In genomic region chr3:195954052-195954751, GRCh38 we compare ENCODE assay signal across 8 cellular contexts. TPM values are rescaled to one million over a fixed set of nuclear protein-coding genes. Genes with fewer than 3 reads are reported as not detected.
DNase-seq lines count a peak whose midpoint lies in the region; ATAC-seq, FAIRE-seq and TF ChIP-seq lines count a peak whose summit lies in the region.
"Not testable (repeated sequence)": the region's sequence is repeated elsewhere in the genome, so short reads cannot be mapped to it uniquely, and the experiment has no call there.

No MANE protein-coding gene starts in this region.

- not testable (repeated sequence) for H3K27ac Mint-ChIP-seq in WTC11
- H3K27ac Mint-ChIP-seq in osteocyte (ENCODE audit: unreplicated experiment) = peak overlapping the region; percentile 44

- POLR2A ChIA-PET in WTC11 (lab: Charles Lee) = not testable (repeated sequence)
- POLR2A ChIA-PET in GM12878 (lab: Charles Lee) = interaction anchor here (1.2 kb wide), 1 partner anchor 47 kb away, joined by 4 read pairs; no protein-coding TSS in a partner anchor

- not testable (repeated sequence) for H3K27ac ChIP-seq in GM12878 (ENCODE audit: control insufficient read depth, insufficient read depth)
- peak overlapping the region; percentile 50 for H3K27ac ChIP-seq in left ventricle myocardium inferior (replicated peaks)

- intact Hi-C loops in GM12878 (cut with micrococcal nuclease; ENCODE audit: unreplicated experiment); left ventricle myocardium inferior (cut with micrococcal nuclease): not testable (repeated sequence)

- H3K9ac ChIP-seq in GM12878 (ENCODE audit: control insufficient read depth, insufficient read depth, low read length) = peak overlapping the region; percentile 44; the same call in 1 of the 2 replicates

- H3K27me3 ChIP-seq in GM12878 (replicated peaks in 1 of 2; ENCODE audit: control insufficient read depth in 2 of 2, insufficient read depth in 2 of 2, low read length in 1 of 2); left ventricle myocardium inferior (ENCODE audit: low read depth): not testable (repeated sequence)

- H3K4me1 Mint-ChIP-seq in WTC11 = not testable (repeated sequence)
- peaks cover 10% of the 10 kb centered on the region for H3K4me1 Mint-ChIP-seq in osteocyte (ENCODE audit: unreplicated experiment)

- H3K4me3 ChIP-seq in GM12878 (peak overlapping the region; percentile 65; the same call in 1 of the 2 replicates), left ventricle myocardium inferior (peak overlapping the region; percentile 65)

- RAD21 ChIA-PET in GM12878 (lab: Charles Lee; ENCODE audit: unreplicated experiment) = not testable (repeated sequence)

- peak overlapping the region; percentile 58 for H2AFZ ChIP-seq in GM12878 (ENCODE audit: control insufficient read depth, low read depth, low read length)

- H4K20me1 ChIP-seq in GM12878 (ENCODE audit: control insufficient read depth, insufficient read depth) = not testable (repeated sequence)

- TF ChIP-seq POLR2A in GM12878 (IDR thresholded peaks at IDR 0.05; ENCODE audit: low read depth, low read length) = peak; percentile 69

- not testable (repeated sequence) for TF ChIP-seq CTCF in WTC11 (IDR thresholded peaks at IDR 0.05); GM12878 (IDR thresholded peaks at IDR 0.05 in 2 of 3, conservative IDR thresholded peaks at IDR 0.05 in 1 of 3; ENCODE audit: control insufficient read depth in 2 of 3, extremely low read depth in 1 of 3, insufficient read depth in 1 of 3, low read depth in 3 of 3, low read length in 3 of 3); left ventricle myocardium inferior (IDR thresholded peaks at IDR 0.05; ENCODE audit: borderline replicate concordance); osteocyte (IDR thresholded peaks at IDR 0.05)

- not testable (repeated sequence) for H3K4me1 ChIP-seq in GM12878 (ENCODE audit: control insufficient read depth, insufficient read depth, low read length); left ventricle myocardium inferior

- CTCF ChIA-PET in WTC11 (lab: Charles Lee); GM12878 (lab: Yijun Ruan, JAX): not testable (repeated sequence)

- TF ChIP-seq EP300 in GM12878 (IDR thresholded peaks at IDR 0.05; ENCODE audit: borderline replicate concordance in 1 of 2, control insufficient read depth in 1 of 2, low read depth in 2 of 2, low read length in 2 of 2) = not testable (repeated sequence)

- H3K36me3 ChIP-seq in GM12878 (ENCODE audit: control insufficient read depth in 2 of 2, insufficient read depth in 2 of 2, low read length in 1 of 2); left ventricle myocardium inferior: not testable (repeated sequence)

- H3K79me2 ChIP-seq in GM12878 (ENCODE audit: control insufficient read depth, insufficient read depth, low read length) = not testable (repeated sequence)

- TF ChIP-seq RAD21 in GM12878 (IDR thresholded peaks at IDR 0.05; ENCODE audit: insufficient read depth, low read depth, low read length) = not testable (repeated sequence)

- SMC1A ChIA-PET in GM12878 (lab: Charles Lee; ENCODE audit: uncharacterized antibody, unreplicated experiment) = not testable (repeated sequence)

- not testable (repeated sequence) for BruUV-seq in GM12878 (replicated peaks; lab: Mats Ljungman, UMichigan)

- ATAC-seq in GM21619 (IDR thresholded peaks at IDR 0.05; ENCODE audit: unreplicated experiment) = peak; percentile 99
- peak; percentile 77 for ATAC-seq in HG03575 (IDR thresholded peaks at IDR 0.05; ENCODE audit: extremely low read depth, insufficient number of reproducible peaks, low FRiP score, unreplicated experiment)
- peak; percentile 75 for ATAC-seq in WTC11
- ATAC-seq in GM12878 = peak; percentile 97
- ATAC-seq in stimulated activated naive CD8-positive, alpha-beta T cell treated with anti-CD3 and anti-CD28 coated beads, Interleukin-15, Interleukin-2, amounts not matched to agents 100 U/mL and 50 U/mL, for 24 hours = peak; percentile 91

- H3K9me3 ChIP-seq in GM12878 (replicated peaks; ENCODE audit: control insufficient read depth, insufficient read depth, low read length); left ventricle myocardium inferior (replicated peaks): not testable (repeated sequence)

- peak overlapping the region; percentile 56 for H3K4me3 Mint-ChIP-seq in WTC11
- H3K4me3 Mint-ChIP-seq in osteocyte (ENCODE audit: unreplicated experiment) = peak overlapping the region; percentile 80

- H3K4me2 ChIP-seq in GM12878 (ENCODE audit: control insufficient read depth, insufficient read depth) = 0 out of 2 replicates have a peak overlapping the region, but pooled peaks have one; percentile 9

- not testable (repeated sequence) for H3K36me3 Mint-ChIP-seq in WTC11; osteocyte (ENCODE audit: unreplicated experiment)

- not testable (repeated sequence) for FAIRE-seq in GM12878 (lab: Jason Lieb, UNC)

- in situ Hi-C loops in GM12878 (cut with MboI) = not testable (repeated sequence)

- WGBS in GM12878 (ENCODE audit: insufficient coverage, insufficient replicate concordance, low lambda C conversion rate, missing lambda C conversion rate) = under 1% methylated on average over 29 of the region's 84 CpGs

- not testable (repeated sequence) for H3K9me3 Mint-ChIP-seq in WTC11; osteocyte (ENCODE audit: unreplicated experiment)

- H3K27me3 Mint-ChIP-seq in WTC11 (ENCODE audit: low read depth); osteocyte (ENCODE audit: unreplicated experiment): not testable (repeated sequence)

- peak; percentile 14 for DNase-seq in GM04504 (ENCODE audit: low read depth)
- DNase-seq in WTC11 (ENCODE audit: low spot score) = not testable (repeated sequence)
- DNase-seq in GM12878 (ENCODE audit: low read depth, low spot score) = peak; percentile 47
- DNase-seq in left ventricle myocardium inferior = peak; percentile 85
- peak; percentile 86 for DNase-seq in osteocyte (ENCODE audit: extremely low spot score, unreplicated experiment)
- peak; percentile 86 for DNase-seq in stimulated activated naive CD8-positive, alpha-beta T cell treated with anti-CD3 and anti-CD28 coated beads, Interleukin-15, Interleukin-2, amounts not matched to agents 100 U/mL and 50 U/mL, for 24 hours

TF ChIP-seq in GM12878, 131 proteins besides CTCF, POLR2A, EP300 and RAD21 (continues in another document):
- TF ChIP-seq, protein P1, sequence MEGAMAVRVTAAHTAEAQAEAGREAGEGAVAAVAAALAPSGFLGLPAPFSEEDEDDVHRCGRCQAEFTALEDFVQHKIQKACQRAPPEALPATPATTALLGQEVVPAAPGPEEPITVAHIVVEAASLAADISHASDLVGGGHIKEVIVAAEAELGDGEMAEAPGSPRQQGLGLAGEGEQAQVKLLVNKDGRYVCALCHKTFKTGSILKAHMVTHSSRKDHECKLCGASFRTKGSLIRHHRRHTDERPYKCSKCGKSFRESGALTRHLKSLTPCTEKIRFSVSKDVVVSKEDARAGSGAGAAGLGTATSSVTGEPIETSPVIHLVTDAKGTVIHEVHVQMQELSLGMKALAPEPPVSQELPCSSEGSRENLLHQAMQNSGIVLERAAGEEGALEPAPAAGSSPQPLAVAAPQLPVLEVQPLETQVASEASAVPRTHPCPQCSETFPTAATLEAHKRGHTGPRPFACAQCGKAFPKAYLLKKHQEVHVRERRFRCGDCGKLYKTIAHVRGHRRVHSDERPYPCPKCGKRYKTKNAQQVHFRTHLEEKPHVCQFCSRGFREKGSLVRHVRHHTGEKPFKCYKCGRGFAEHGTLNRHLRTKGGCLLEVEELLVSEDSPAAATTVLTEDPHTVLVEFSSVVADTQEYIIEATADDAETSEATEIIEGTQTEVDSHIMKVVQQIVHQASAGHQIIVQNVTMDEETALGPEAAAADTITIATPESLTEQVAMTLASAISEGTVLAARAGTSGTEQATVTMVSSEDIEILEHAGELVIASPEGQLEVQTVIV (IDR thresholded peaks at IDR 0.05; ENCODE audit: borderline replicate concordance, partially characterized antibody) = peak; percentile 49
- TF ChIP-seq BHLHE40 (IDR thresholded peaks at IDR 0.05; ENCODE audit: borderline replicate concordance in 1 of 2, low read depth in 2 of 2, low read length in 1 of 2) = peak; percentile 31 to 93; a peak in 3 of 4 replicates
- TF ChIP-seq BACH1 (IDR thresholded peaks at IDR 0.05; ENCODE audit: borderline replicate concordance) = peak; percentile 71; the same call in 1 of the 2 replicates
- TF ChIP-seq POLR2AphosphoS5 (IDR thresholded peaks at IDR 0.05; ENCODE audit: low read length) = peak; percentile 49; the same call in 1 of the 2 replicates

RNA-seq across cellular contexts. Expression of gene TNK2, which starts 45.9 kb away (rescaled TPM):
- 58.4 to 65.1 TPM (median 61.6 TPM) in 3 replicates for total RNA-seq in WTC11 (2021)
- 30.8 and 36.7 TPM in 2 replicates for total RNA-seq in GM12878 (2013; cell fraction: nucleolus; rRNA removed)
- 12.9 and 13.9 TPM in 2 replicates for total RNA-seq in GM12878 (2014; rRNA removed)
- total RNA-seq in GM12878 (2014; rRNA removed; fragmentation: Illumina TruSeq; extraction: Trizol) = 10.2 and 10.7 TPM in 2 replicates
- total RNA-seq in GM12878 (2021) = 47.8 and 49.3 TPM in 2 replicates
- polyA plus RNA-seq in GM12878 (2011; ENCODE audit: low read depth) = 5.2 TPM
- 6.3 and 12.3 TPM in 2 replicates for polyA plus RNA-seq in GM12878 (2011; rRNA removed)
- 12.7 and 14.8 TPM in 2 replicates for polyA plus RNA-seq in GM12878 (2011; cell fraction: cytosol; rRNA removed)
- polyA plus RNA-seq in GM12878 (2011; cell fraction: nucleus; rRNA removed) = 133 and 156 TPM in 2 replicates
- 23.1 and 27.7 TPM in 2 replicates for polyA plus RNA-seq in GM12878 (2012)
- 3.6 and 10.8 TPM in 2 replicates for polyA plus RNA-seq in GM12878 (2014; fragmentation: Illumina TruSeq; extraction: Trizol)
- under 1 TPM; 0.13 to 0.42 TPM for polyA plus RNA-seq in GM12878 (2014; fragmentation: Nextera tagmentation; extraction: Ambion mirVana)
- polyA plus RNA-seq in GM12878 (2014; rRNA removed) = 35.8 and 48.5 TPM in 2 replicates
- 1 to 10 TPM; 2.9 to 3.9 TPM for polyA plus RNA-seq in GM12878 (2016; fragmentation: Nextera tagmentation; extraction: Ambion mirVana)
- 13.1 and 29.2 TPM in 2 replicates for polyA minus RNA-seq in GM12878 (2011; rRNA and poly(A)+ RNA removed)
- polyA minus RNA-seq in GM12878 (2011; cell fraction: cytosol; rRNA and poly(A)+ RNA removed) = 13.3 and 17.2 TPM in 2 replicates
- polyA minus RNA-seq in GM12878 (2011; cell fraction: nucleus; rRNA and poly(A)+ RNA removed) = 20.7 and 34.6 TPM in 2 replicates
- total RNA-seq in left ventricle myocardium inferior = 33.2 TPM
- 42.9 and 54.2 TPM in 2 replicates for total RNA-seq in osteocyte
